Comparison of ENCODE assay signal across 25 cellular contexts in genomic region chr3:17352620-17353019, GRCh38.
"Had no signal": no experiment of that assay in that cellular context is flagged by ENCODE, and none has a peak within 500 bp of the region (broad histone marks: within the 10 kb centered on the region; RNA-seq: fewer than 3 reads in every experiment).

No MANE protein-coding gene starts in this region.

- H3K9me3 ChIP-seq: ascending aorta, body of pancreas had no signal

- H3K4me1 Mint-ChIP-seq: activated B cell treated with CpG ODN at 0.5 μM for 24 hours had no signal

- H3K9me3 Mint-ChIP-seq: activated CD4-positive, alpha-beta T cell treated with anti-CD3 and anti-CD28 coated beads, Interleukin-2, amount 10 ng/mL, durations not matched to agents 24 days and 14 days; activated naive CD4-positive, alpha-beta T cell treated with anti-CD3 and anti-CD28 coated beads, Interleukin-2, amount 50 U/mL, for 72 hours; activated naive CD8-positive, alpha-beta T cell treated with anti-CD3 and anti-CD28 coated beads, Interleukin-2, amount 50 U/mL, for 24 hours had no signal

- H3K27ac ChIP-seq: ascending aorta, body of pancreas, coronary artery had no signal

- ATAC-seq: activated CD8-positive, alpha-beta memory T cell treated with anti-CD3 and anti-CD28 coated beads, Interleukin-2, amount 10 ng/mL, durations not matched to agents 7 days and 5 days; activated naive CD4-positive, alpha-beta T cell treated with anti-CD3 and anti-CD28 coated beads, Interleukin-2, amount 50 U/mL, for 72 hours; activated naive CD8-positive, alpha-beta T cell treated with anti-CD3 and anti-CD28 coated beads, Interleukin-2, amount 50 U/mL, for 24 hours; body of pancreas had no signal

- H3K27me3 Mint-ChIP-seq: activated B cell treated with CpG ODN at 0.5 μM for 24 hours; activated CD4-positive, alpha-beta T cell treated with anti-CD3 and anti-CD28 coated beads, Interleukin-2, amount 10 ng/mL, durations not matched to agents 24 days and 14 days; activated CD8-positive, alpha-beta memory T cell treated with anti-CD3 and anti-CD28 coated beads, Interleukin-2, amount 10 ng/mL, durations not matched to agents 7 days and 5 days; activated naive CD8-positive, alpha-beta T cell treated with anti-CD3 and anti-CD28 coated beads, Interleukin-2, amount 50 U/mL, for 24 hours; activated T-cell treated with anti-CD3 and anti-CD28 coated beads, Interleukin-2, amount 50 U/mL, for 24 hours had no signal

- H3K4me1 ChIP-seq: body of pancreas had no signal

- H3K4me3 ChIP-seq: ascending aorta, body of pancreas, coronary artery had no signal

- H3K36me3 ChIP-seq: ascending aorta had no signal

- DNase-seq: activated B cell treated with CpG ODN at 0.5 μM for 24 hours; activated CD4-positive, alpha-beta T cell treated with anti-CD3 and anti-CD28 coated beads for 1 hour; activated CD4-positive, alpha-beta T cell treated with anti-CD3 and anti-CD28 coated beads, Interleukin-2, amount 10 ng/mL, durations not matched to agents 24 days and 14 days; activated CD4-positive, alpha-beta T cell treated with anti-CD3 and anti-CD28 coated beads, Interleukin-2, amount 50 U/mL, for 48 hours; activated CD8-positive, alpha-beta memory T cell treated with anti-CD3 and anti-CD28 coated beads, Interleukin-2, amount 10 ng/mL, durations not matched to agents 7 days and 5 days; activated effector memory CD4-positive, alpha-beta T cell treated with anti-CD3 and anti-CD28 coated beads, Interleukin-2, amount 50 U/mL, for 16 hours; activated naive CD4-positive, alpha-beta T cell treated with Interleukin-2 at 50 U/mL for 16 hours; activated naive CD8-positive, alpha-beta T cell treated with anti-CD3 and anti-CD28 coated beads, Interleukin-2, amount 50 U/mL, for 24 hours; activated T-cell treated with anti-CD3 and anti-CD28 coated beads, Interleukin-2, amount 50 U/mL, for 24 hours; amniotic stem cell; body of pancreas; central memory CD4-positive, alpha-beta T cell; Kasumi-1; NCI-H1048; NCI-H1436 treated with DMSO at 0.1 percent for 48 hours; NCI-H1930; NCI-H345; NCI-H510A treated with DMSO at 0.1 percent for 48 hours; NCI-H82; SIG-M5; T-helper 2 cell; T1000 had no signal

- H3K27ac Mint-ChIP-seq: activated B cell treated with CpG ODN at 0.5 μM for 24 hours; activated CD4-positive, alpha-beta T cell treated with anti-CD3 and anti-CD28 coated beads, Interleukin-2, amount 10 ng/mL, durations not matched to agents 24 days and 14 days; activated CD8-positive, alpha-beta memory T cell treated with anti-CD3 and anti-CD28 coated beads, Interleukin-2, amount 10 ng/mL, durations not matched to agents 7 days and 5 days; activated naive CD4-positive, alpha-beta T cell treated with anti-CD3 and anti-CD28 coated beads, Interleukin-2, amount 50 U/mL, for 72 hours; activated naive CD8-positive, alpha-beta T cell treated with anti-CD3 and anti-CD28 coated beads, Interleukin-2, amount 50 U/mL, for 24 hours; activated T-cell treated with anti-CD3 and anti-CD28 coated beads, Interleukin-2, amount 50 U/mL, for 24 hours had no signal

- H3K4me3 Mint-ChIP-seq: activated B cell treated with CpG ODN at 0.5 μM for 24 hours; activated CD4-positive, alpha-beta T cell treated with anti-CD3 and anti-CD28 coated beads, Interleukin-2, amount 10 ng/mL, durations not matched to agents 24 days and 14 days; activated CD8-positive, alpha-beta memory T cell treated with anti-CD3 and anti-CD28 coated beads, Interleukin-2, amount 10 ng/mL, durations not matched to agents 7 days and 5 days; activated naive CD8-positive, alpha-beta T cell treated with anti-CD3 and anti-CD28 coated beads, Interleukin-2, amount 50 U/mL, for 24 hours; activated T-cell treated with anti-CD3 and anti-CD28 coated beads, Interleukin-2, amount 50 U/mL, for 24 hours had no signal

- H3K36me3 Mint-ChIP-seq: activated naive CD4-positive, alpha-beta T cell treated with anti-CD3 and anti-CD28 coated beads, Interleukin-2, amount 50 U/mL, for 72 hours had no signal
